17 cellular contexts compared by ENCODE assay signal in the genomic region with DNA sequence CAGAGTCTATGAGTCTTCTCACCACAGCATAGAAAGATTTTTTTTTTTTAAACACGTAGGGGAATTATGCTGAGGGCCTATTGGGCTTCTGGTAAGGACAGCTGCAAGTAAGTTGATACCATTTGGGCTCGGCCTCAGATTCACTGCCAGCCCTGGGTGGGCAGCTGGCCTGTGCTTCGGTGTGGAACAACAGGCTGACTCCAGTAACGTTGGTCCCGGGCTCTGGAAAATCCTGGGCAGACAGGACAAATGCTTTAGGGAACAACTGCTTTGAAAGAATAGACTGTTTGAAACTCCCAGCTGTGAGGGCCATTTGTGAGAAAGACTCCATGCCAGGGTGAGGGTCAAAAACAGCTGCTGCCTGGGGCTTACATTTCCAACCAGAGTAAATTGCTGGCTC.
DNase-seq lines count a peak whose midpoint lies in the region; ATAC-seq, FAIRE-seq and TF ChIP-seq lines count a peak whose summit lies in the region.
"Had no signal": no experiment of that assay in that cellular context is flagged by ENCODE, and none has a peak within 500 bp of the region (broad histone marks: within the 10 kb centered on the region; RNA-seq: fewer than 3 reads in every experiment).

No MANE protein-coding gene starts in this region.

- 68 to 72% methylated on average over 5 of the region's 5 CpGs for whole genome bisulfite sequencing in sigmoid colon, 2 donors

- H2AFZ ChIP-seq in astrocyte (ENCODE audit: low read depth, low read length) = no peak overlapping the region

- no peak overlapping the region for H3K9ac ChIP-seq in astrocyte (ENCODE audit: low read length)

- H3K4me1 Mint-ChIP-seq in astrocyte (ENCODE audit: low read depth, unreplicated experiment) = peaks cover 5% of the 10 kb centered on the region

- ATAC-seq in left ventricle myocardium superior = peak; percentile 95
- ATAC-seq in HG02588 (IDR thresholded peaks at IDR 0.05; ENCODE audit: unreplicated experiment) = no peak
- ATAC-seq: stimulated activated naive CD8-positive, alpha-beta T cell treated with anti-CD3 and anti-CD28 coated beads, Interleukin-15, amount 100 ng/mL, for 72 hours had no signal

- H3K4me3 ChIP-seq in MG63 (no peak overlapping the region), astrocyte (ENCODE audit: insufficient read depth, low read depth, low read length) (no peak overlapping the region), sigmoid colon (no peak overlapping the region)
- H3K4me3 ChIP-seq: lung, pancreas had no signal

- H3K79me2 ChIP-seq in astrocyte (ENCODE audit: insufficient read depth, low read length) = no peaks in the 10 kb centered on the region

- TF ChIP-seq CTCF in astrocyte (IDR thresholded peaks at IDR 0.05; ENCODE audit: insufficient read depth, low read depth, low read length) = no peak
- no peak for TF ChIP-seq CTCF in sigmoid colon (IDR thresholded peaks at IDR 0.05)

- intact Hi-C loops in left ventricle myocardium superior (cut with micrococcal nuclease) (no loop called here), sigmoid colon (cut with DNase I) (no loop called here)

- H3K9me3 Mint-ChIP-seq in astrocyte (ENCODE audit: unreplicated experiment) = peaks cover 3% of the 10 kb centered on the region

- H3K4me3 Mint-ChIP-seq in astrocyte (ENCODE audit: unreplicated experiment) = no peak overlapping the region
- H3K4me3 Mint-ChIP-seq: stimulated activated naive CD8-positive, alpha-beta T cell treated with anti-CD3 and anti-CD28 coated beads, Interleukin-15, amount 100 ng/mL, for 72 hours had no signal

- H3K36me3 ChIP-seq in MG63 (no peaks in the 10 kb centered on the region), astrocyte (ENCODE audit: insufficient read depth, low read length) (no peaks in the 10 kb centered on the region), sigmoid colon (no peaks in the 10 kb centered on the region)
- H3K36me3 ChIP-seq: pancreas had no signal

- DNase-seq in MG63 (peak; percentile 50), astrocyte (ENCODE audit: low read depth) (peak; percentile 61), left ventricle myocardium superior (peak; percentile 83), sigmoid colon (peak; percentile 66), dermis blood vessel endothelial cell (no peak), cerebellar cortex (ENCODE audit: low spot score) (no peak)
- DNase-seq in activated CD4-positive, alpha-beta T cell treated with anti-CD3 and anti-CD28 coated beads, Interleukin-2, amount 50 U/mL, for 48 hours = no peak
- DNase-seq: activated T-cell treated with anti-CD3 and anti-CD28 coated beads for 4 hours; effector CD4-positive, alpha-beta T cell; NCI-H446; SHP77 treated with DMSO at 0.1 percent for 48 hours; stimulated activated naive CD8-positive, alpha-beta T cell treated with anti-CD3 and anti-CD28 coated beads, Interleukin-15, amount 100 ng/mL, for 72 hours had no signal

- H3K27ac ChIP-seq in astrocyte (ENCODE audit: low read depth, low read length) = no peak overlapping the region
- peak overlapping the region in 1 of 4 donors; percentile 10 for H3K27ac ChIP-seq in sigmoid colon
- H3K27ac ChIP-seq: HL-60, pancreas, VCaP had no signal

- TF ChIP-seq EP300 in sigmoid colon (IDR thresholded peaks at IDR 0.05) = no peak

- no peaks in the 10 kb centered on the region for H3K27me3 ChIP-seq in MG63
- no peaks in the 10 kb centered on the region for H3K27me3 ChIP-seq in astrocyte (ENCODE audit: insufficient read depth, low read length)
- H3K27me3 ChIP-seq in sigmoid colon = no peaks in the 10 kb centered on the region
- H3K27me3 ChIP-seq: pancreas had no signal

- no peak for FAIRE-seq in astrocyte (lab: Jason Lieb, UNC)
- FAIRE-seq: pancreas had no signal

- H3K27ac Mint-ChIP-seq in astrocyte (ENCODE audit: unreplicated experiment) = no peak overlapping the region
- H3K27ac Mint-ChIP-seq: stimulated activated naive CD8-positive, alpha-beta T cell treated with anti-CD3 and anti-CD28 coated beads, Interleukin-15, amount 100 ng/mL, for 72 hours had no signal

- no peak for TF ChIP-seq POLR2A in sigmoid colon (IDR thresholded peaks at IDR 0.05)

- no peaks in the 10 kb centered on the region for H3K36me3 Mint-ChIP-seq in astrocyte (ENCODE audit: low read depth, unreplicated experiment)

- no peaks in the 10 kb centered on the region for H3K9me3 ChIP-seq in MG63
- H3K9me3 ChIP-seq in astrocyte (ENCODE audit: insufficient read depth, low read depth, low read length) = no peaks in the 10 kb centered on the region
- H3K9me3 ChIP-seq in sigmoid colon = no peaks in the 10 kb centered on the region
- H3K9me3 ChIP-seq: pancreas had no signal

- H3K4me1 ChIP-seq in astrocyte (ENCODE audit: insufficient read depth, low read length) (no peaks in the 10 kb centered on the region), sigmoid colon (no peaks in the 10 kb centered on the region)
- H3K4me1 ChIP-seq: pancreas had no signal

- H3K4me2 ChIP-seq in astrocyte (ENCODE audit: low read length) = no peak overlapping the region

- H3K27me3 Mint-ChIP-seq in astrocyte (ENCODE audit: low read depth, unreplicated experiment) = peaks cover 2% of the 10 kb centered on the region

- no peaks in the 10 kb centered on the region for H4K20me1 ChIP-seq in astrocyte (ENCODE audit: insufficient read depth, low read length)

Comparison
In these comparisons a context has a peak if more than half of its experiments do, and no peak if none do; other contexts are left out.
1. DNase-seq: peak in MG63 (single experiment), astrocyte (single experiment), left ventricle myocardium superior (single experiment) and sigmoid colon (single experiment); none in activated CD4-positive, alpha-beta T cell treated with anti-CD3 and anti-CD28 coated beads, Interleukin-2, amount 50 U/mL, for 48 hours (0 of 2), dermis blood vessel endothelial cell (single experiment) and cerebellar cortex (single experiment).